ENCODE assay signal across 8 cellular contexts in the genomic region with DNA sequence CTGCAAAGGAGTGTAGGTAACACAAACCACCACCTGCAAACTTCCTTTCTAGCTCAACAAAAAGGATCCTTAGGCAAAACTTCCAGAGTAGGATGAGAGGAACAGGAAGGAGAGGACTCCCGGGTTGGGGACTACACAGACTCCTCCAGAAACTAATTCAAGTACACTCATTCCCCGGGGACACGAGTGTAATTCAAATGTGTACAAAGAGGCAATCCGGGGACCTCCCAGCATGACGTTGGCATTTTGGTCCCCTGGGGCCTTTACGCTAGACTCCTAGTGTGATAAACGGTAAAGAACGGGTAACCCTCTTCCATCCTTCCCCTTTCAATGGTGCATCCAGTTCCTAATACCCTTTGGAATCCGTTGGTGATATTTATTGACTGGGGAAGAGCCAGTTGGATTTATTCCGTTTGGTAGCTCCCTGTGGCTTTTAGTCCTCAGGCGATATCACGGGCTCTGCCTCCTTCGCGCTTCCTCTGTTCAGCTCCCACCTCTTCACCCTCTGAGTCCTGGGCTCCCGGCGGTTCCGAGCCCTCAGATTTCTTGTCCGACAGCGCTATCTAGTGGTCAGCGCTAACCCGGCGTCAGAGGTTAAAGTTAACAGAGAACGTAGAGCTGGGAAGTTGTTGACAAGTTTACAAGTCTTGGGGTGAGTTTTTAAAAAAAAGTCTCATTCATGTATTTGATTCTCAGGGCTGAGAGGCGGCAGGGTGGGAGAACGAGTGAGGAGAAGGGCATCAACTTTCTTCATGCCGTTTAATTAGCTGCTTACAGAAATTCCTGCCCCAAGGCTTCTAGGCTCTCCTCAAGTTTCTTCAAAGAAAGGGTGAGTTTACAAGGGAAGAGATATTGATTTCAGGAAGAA. TPM values are rescaled to one million over a fixed set of nuclear protein-coding genes. Genes with fewer than 3 reads are reported as not detected.
DNase-seq lines count a peak whose midpoint lies in the region; ATAC-seq and TF ChIP-seq lines count a peak whose summit lies in the region.

No MANE protein-coding gene starts in this region.

- peak; percentile 89 for TF ChIP-seq CTCF in AG09319 (IDR thresholded peaks at IDR 0.05; ENCODE audit: low read depth, low read length)

- DNase-seq in AG09319 (ENCODE audit: extremely low read depth, low read depth) (no peak), NCI-H2196 treated with DMSO at 0.1 percent for 48 hours (lab: John Stamatoyannopoulos, UW; ENCODE audit: unreplicated experiment) (peak; percentile 44), cerebellum (ENCODE audit: low spot score) (peak; percentile 70), left lobe of liver (ENCODE audit: low spot score) (peak; percentile 81)
- peak; percentile 65 for DNase-seq in activated CD4-positive, CD25-positive, alpha-beta regulatory T cell treated with anti-CD3 and anti-CD28 coated beads, Interleukin-2, amount 50 U/mL, for 16 hours (ENCODE audit: low read depth, low spot score)
- peak; percentile 86 for DNase-seq in stimulated activated CD4-positive, alpha-beta T cell treated with anti-CD3 and anti-CD28 coated beads, Interleukin-4, amount 100 ng/mL, for 24 hours

- ATAC-seq in GM18870 (IDR thresholded peaks at IDR 0.05; ENCODE audit: unreplicated experiment), result peak; percentile 68
- peak; percentile 69 for ATAC-seq in HG03108 (IDR thresholded peaks at IDR 0.05; ENCODE audit: unreplicated experiment)
- peak; percentile 89 for ATAC-seq in left lobe of liver

RNA-seq across cellular contexts. Expression of gene COL12A1, which starts 2.9 kb away (rescaled TPM):
- 42.9 TPM for total RNA-seq in cerebellum
- 1.6 TPM for total RNA-seq in left lobe of liver

RNA-seq across cellular contexts. Expression of gene COX7A2, which starts 34.8 kb away (rescaled TPM):
- total RNA-seq in cerebellum (102 TPM), left lobe of liver (183 TPM)

Comparison
In these comparisons a context has a peak if more than half of its experiments do, and no peak if none do; other contexts are left out.
1. RNA of gene COL12A1, which starts 2.9 kb away (total RNA-seq): 42.9 TPM in cerebellum (single experiment); 1.6 TPM in left lobe of liver (single experiment); every median in the first group is over 10 times any median in the second.
2. Peak in every context shown above with its lines, with median percentiles within 50 percentile points of each other: ATAC-seq.